19 cellular contexts compared by ENCODE assay signal in genomic region chr3:99396651-99397050, GRCh38.
"Had no signal": no experiment of that assay in that cellular context is flagged by ENCODE, and none has a peak within 500 bp of the region (broad histone marks: within the 10 kb centered on the region; RNA-seq: fewer than 3 reads in every experiment).

No MANE protein-coding gene starts in this region.

- H3K9me3 ChIP-seq: prostate gland, right lobe of liver had no signal

- H3K4me1 ChIP-seq: prostate gland, right lobe of liver had no signal

- H3K4me1 Mint-ChIP-seq: activated CD4-positive, alpha-beta T cell treated with anti-CD3 and anti-CD28 coated beads for 36 hours; activated naive CD8-positive, alpha-beta T cell treated with anti-CD3 and anti-CD28 coated beads, Interleukin-2, amount 10 ng/mL, durations not matched to agents 7 days and 5 days; naive thymus-derived CD8-positive, alpha-beta T cell; T-cell had no signal

- H3K27ac Mint-ChIP-seq: activated CD4-positive, alpha-beta T cell treated with anti-CD3 and anti-CD28 coated beads for 36 hours; activated CD8-positive, alpha-beta T cell treated with anti-CD3 and anti-CD28 coated beads for 36 hours; activated naive CD8-positive, alpha-beta T cell treated with anti-CD3 and anti-CD28 coated beads, Interleukin-2, amount 10 ng/mL, durations not matched to agents 7 days and 5 days; activated T-cell treated with anti-CD3 and anti-CD28 coated beads, Interleukin-2, amount 50 U/mL, for 72 hours; naive thymus-derived CD8-positive, alpha-beta T cell; T-cell; type B pancreatic cell had no signal

- H3K36me3 ChIP-seq: esophagus muscularis mucosa, prostate gland, right lobe of liver had no signal

- ATAC-seq: activated CD4-positive, alpha-beta T cell treated with anti-CD3 and anti-CD28 coated beads for 36 hours; activated CD8-positive, alpha-beta T cell treated with anti-CD3 and anti-CD28 coated beads for 36 hours; activated T-cell treated with anti-CD3 and anti-CD28 coated beads, Interleukin-2, amount 50 U/mL, for 72 hours; left colon; mucosa of descending colon; naive thymus-derived CD8-positive, alpha-beta T cell; right lobe of liver; T-cell had no signal

- H3K4me3 ChIP-seq: esophagus muscularis mucosa, mucosa of descending colon, prostate gland, right lobe of liver had no signal

- H3K36me3 Mint-ChIP-seq: activated naive CD8-positive, alpha-beta T cell treated with anti-CD3 and anti-CD28 coated beads, Interleukin-2, amount 10 ng/mL, durations not matched to agents 7 days and 5 days; T-cell; type B pancreatic cell had no signal

- H3K4me3 Mint-ChIP-seq: activated CD4-positive, alpha-beta T cell treated with anti-CD3 and anti-CD28 coated beads for 36 hours; activated CD8-positive, alpha-beta T cell treated with anti-CD3 and anti-CD28 coated beads for 36 hours; activated naive CD8-positive, alpha-beta T cell treated with anti-CD3 and anti-CD28 coated beads, Interleukin-2, amount 10 ng/mL, durations not matched to agents 7 days and 5 days; activated T-cell treated with anti-CD3 and anti-CD28 coated beads, Interleukin-2, amount 50 U/mL, for 72 hours; naive thymus-derived CD8-positive, alpha-beta T cell; T-cell; type B pancreatic cell had no signal

- H3K27me3 Mint-ChIP-seq: activated CD4-positive, alpha-beta T cell treated with anti-CD3 and anti-CD28 coated beads for 36 hours; activated CD8-positive, alpha-beta T cell treated with anti-CD3 and anti-CD28 coated beads for 36 hours; activated naive CD8-positive, alpha-beta T cell treated with anti-CD3 and anti-CD28 coated beads, Interleukin-2, amount 10 ng/mL, durations not matched to agents 7 days and 5 days; naive thymus-derived CD8-positive, alpha-beta T cell; T-cell; type B pancreatic cell had no signal

- H3K27me3 ChIP-seq: esophagus muscularis mucosa, right lobe of liver had no signal

- DNase-seq: activated CD4-positive, alpha-beta T cell treated with anti-CD3 and anti-CD28 coated beads for 36 hours; activated CD8-positive, alpha-beta memory T cell treated with anti-CD3 and anti-CD28 coated beads, Interleukin-2, amount 50 U/mL, for 4 hours; activated CD8-positive, alpha-beta T cell treated with anti-CD3 and anti-CD28 coated beads for 36 hours; activated gamma-delta T cell treated with Interleukin-2 at 50 U/mL for 16 hours; activated naive CD8-positive, alpha-beta T cell treated with anti-CD3 and anti-CD28 coated beads, Interleukin-2, amount 10 ng/mL, durations not matched to agents 7 days and 5 days; activated T-cell treated with anti-CD3 and anti-CD28 coated beads, Interleukin-2, amount 50 U/mL, for 72 hours; left colon; mammary epithelial cell; mucosa of descending colon; naive thymus-derived CD8-positive, alpha-beta T cell; right lobe of liver; stimulated activated CD4-positive, alpha-beta T cell treated with anti-CD3 and anti-CD28 coated beads, Interleukin-2, amount 100 ng/mL, for 24 hours; stimulated activated naive CD4-positive, alpha-beta T cell; T-cell; T1000 had no signal

- H3K27ac ChIP-seq: esophagus muscularis mucosa, prostate gland, right lobe of liver, VCaP had no signal
